ENCODE assay signal across 14 cellular contexts in genomic region chr6:99490608-99491007, GRCh38.
"Had no signal": no experiment of that assay in that cellular context is flagged by ENCODE, and none has a peak within 500 bp of the region (broad histone marks: within the 10 kb centered on the region; RNA-seq: fewer than 3 reads in every experiment).

No MANE protein-coding gene starts in this region.

- H3K27ac ChIP-seq: body of pancreas, esophagus muscularis mucosa, left ventricle myocardium inferior, pancreas, thyroid gland had no signal

- DNase-seq: activated CD4-positive, alpha-beta T cell treated with anti-CD3 and anti-CD28 coated beads for 4 hours; activated naive CD4-positive, alpha-beta T cell treated with anti-CD3 and anti-CD28 coated beads, Interleukin-2, amount 50 U/mL, for 16 hours; amniotic stem cell; body of pancreas; cerebellar nuclear complex; dermis blood vessel endothelial cell; left ventricle myocardium inferior; mesendoderm; pancreas; SW 1271; T1000; thyroid gland had no signal

- H3K9me3 Mint-ChIP-seq: activated T-helper 1 cell treated with anti-CD3 and anti-CD28 coated beads, Interleukin-12 subunit alpha, Interleukin-12 subunit beta, Interleukin-2, Interleukin-4 antibody, amounts not matched to agents 30 ng/mL and 10 ng/mL and 1 ng/mL, durations not matched to agents 14 hours and 24 hours and 36 hours had no signal

- H3K4me3 Mint-ChIP-seq: activated T-helper 1 cell treated with anti-CD3 and anti-CD28 coated beads, Interleukin-12 subunit alpha, Interleukin-12 subunit beta, Interleukin-2, Interleukin-4 antibody, amounts not matched to agents 30 ng/mL and 10 ng/mL and 1 ng/mL, durations not matched to agents 14 hours and 24 hours and 36 hours had no signal

- H3K9me3 ChIP-seq: body of pancreas, esophagus muscularis mucosa, left ventricle myocardium inferior, pancreas, thyroid gland had no signal

- H3K4me1 ChIP-seq: body of pancreas, pancreas, thyroid gland had no signal

- H3K36me3 ChIP-seq: pancreas, thyroid gland had no signal

- ATAC-seq: body of pancreas, pancreas had no signal

- H3K27me3 ChIP-seq: body of pancreas, esophagus muscularis mucosa, pancreas, thyroid gland had no signal

- H3K27ac Mint-ChIP-seq: activated T-helper 1 cell treated with anti-CD3 and anti-CD28 coated beads, Interleukin-12 subunit alpha, Interleukin-12 subunit beta, Interleukin-2, Interleukin-4 antibody, amounts not matched to agents 30 ng/mL and 10 ng/mL and 1 ng/mL, durations not matched to agents 14 hours and 24 hours and 36 hours had no signal

- H3K4me3 ChIP-seq: body of pancreas, esophagus muscularis mucosa, left ventricle myocardium inferior, pancreas, thyroid gland had no signal
